Comparison of ENCODE assay signal across 26 cellular contexts in genomic region chr2:75551434-75551833, GRCh38.
"Had no signal": no experiment of that assay in that cellular context is flagged by ENCODE, and none has a peak within 500 bp of the region (broad histone marks: within the 10 kb centered on the region; RNA-seq: fewer than 3 reads in every experiment).

No MANE protein-coding gene starts in this region.

- H3K27me3 ChIP-seq: gastrocnemius medialis, left lung had no signal

- FAIRE-seq: colon, islet of Langerhans, keratinocyte had no signal

- H3K36me3 Mint-ChIP-seq: memory B cell had no signal

- H3K4me1 Mint-ChIP-seq: memory B cell had no signal

- H3K4me1 ChIP-seq: esophagus squamous epithelium, gastrocnemius medialis, heart right ventricle, left lung, lower lobe of right lung had no signal

- ATAC-seq: esophagus mucosa, gastrocnemius medialis, heart right ventricle, left cardiac atrium, left lung, left ventricle myocardium superior, lower lobe of right lung had no signal

- DNase-seq: dermis blood vessel endothelial cell; dorsolateral prefrontal cortex; effector CD4-positive, alpha-beta T cell; effector memory CD4-positive, alpha-beta T cell; erythroblast; esophagus squamous epithelium; foreskin fibroblast; gastrocnemius medialis; glutamatergic neuron; head of caudate nucleus; heart right ventricle; hippocampal formation; left cardiac atrium; left lung; left ventricle myocardium superior; lower lobe of right lung; mammary epithelial cell; mesendoderm; midbrain had no signal

- H3K27ac Mint-ChIP-seq: memory B cell had no signal

- H3K27ac ChIP-seq: coronary artery, dorsolateral prefrontal cortex, epithelial cell of prostate, esophagus squamous epithelium, gastrocnemius medialis, heart right ventricle, left lung, lower lobe of right lung had no signal

- H3K9me3 ChIP-seq: esophagus squamous epithelium, gastrocnemius medialis, heart right ventricle, left lung, lower lobe of right lung had no signal

- H3K36me3 ChIP-seq: esophagus squamous epithelium, gastrocnemius medialis, heart right ventricle, left lung, lower lobe of right lung had no signal

- H3K4me3 ChIP-seq: coronary artery, dorsolateral prefrontal cortex, esophagus squamous epithelium, gastrocnemius medialis, heart right ventricle, left lung, lower lobe of right lung had no signal

- H3K4me3 Mint-ChIP-seq: memory B cell had no signal
